8 cellular contexts compared by ENCODE assay signal in the genomic region with DNA sequence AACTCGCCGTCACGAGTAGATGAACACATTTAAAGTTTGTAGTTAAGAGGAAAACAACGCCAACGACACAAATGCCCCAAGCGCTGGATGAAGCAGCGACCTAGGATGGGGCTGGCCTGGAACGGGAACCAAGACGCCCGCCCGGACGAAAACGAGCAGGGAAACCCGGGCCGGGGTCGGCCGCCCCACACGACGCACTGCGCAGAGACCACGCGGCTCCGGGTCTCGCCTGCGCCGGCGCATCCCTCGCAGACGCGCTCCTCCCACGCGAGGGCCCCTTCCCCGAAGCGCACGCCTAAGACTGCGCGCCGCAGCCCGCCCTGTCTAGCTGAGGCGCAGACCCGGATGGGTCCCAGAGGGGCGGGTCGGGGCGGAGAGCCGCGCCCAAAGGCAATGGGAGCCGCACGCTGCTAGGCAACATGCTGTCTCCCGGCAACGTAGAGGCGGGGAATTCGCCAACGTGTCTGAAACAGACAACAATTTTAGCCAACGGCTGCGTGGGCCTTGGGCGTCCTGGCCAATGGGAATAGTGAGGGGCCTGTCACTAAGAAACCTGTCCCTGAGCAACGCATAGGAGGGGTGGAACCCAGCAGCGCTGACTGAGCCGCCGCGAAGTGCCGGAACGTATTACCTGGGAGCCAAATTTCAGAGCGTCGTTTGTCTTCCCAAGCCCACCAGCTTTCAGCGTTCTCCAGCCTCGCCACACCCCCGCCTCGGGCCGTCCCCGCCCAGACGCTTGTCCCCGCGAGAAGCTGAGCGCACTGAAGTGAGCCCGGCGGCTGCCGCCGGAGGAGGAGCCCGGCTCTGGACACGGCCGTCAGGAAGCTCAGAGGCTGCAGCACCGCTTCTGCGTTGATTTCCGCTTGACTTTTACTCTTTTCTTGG. TPM values are rescaled to one million over a fixed set of nuclear protein-coding genes. Genes with fewer than 3 reads are reported as not detected.
A peak's percentile ranks its signal among the peaks of the same experiment; 100 is the strongest.
DNase-seq lines count a peak whose midpoint lies in the region; ATAC-seq and TF ChIP-seq lines count a peak whose summit lies in the region.

No MANE protein-coding gene starts in this region.

- peak overlapping the region; percentile 86 for H3K4me2 ChIP-seq in SK-N-SH

- H2AFZ ChIP-seq in SK-N-SH (ENCODE audit: low read depth): peak overlapping the region; percentile 83

- no peak for TF ChIP-seq CTCF in CD4-positive, alpha-beta T cell (IDR thresholded peaks at IDR 0.05)
- TF ChIP-seq CTCF in SK-N-SH (IDR thresholded peaks at IDR 0.05) (no peak), glutamatergic neuron (IDR thresholded peaks at IDR 0.05; ENCODE audit: partially characterized antibody, unreplicated experiment) (no peak), omental fat pad (IDR thresholded peaks at IDR 0.05) (no peak), suprapubic skin (IDR thresholded peaks at IDR 0.05) (no peak)

- POLR2A ChIA-PET in CD4-positive, alpha-beta T cell (lab: Charles Lee): interaction anchor here (0.8 to 2.1 kb wide), 15 partner anchors 11 to 222 kb away, joined by 3 to 24 read pairs (median 4); partner anchors contain the start of genes CHFR, GOLGA3, ZNF10 and ZNF26
- POLR2A ChIA-PET in SK-N-SH (lab: Yijun Ruan, JAX): no interaction called here

- CTCF ChIA-PET in CD4-positive, alpha-beta T cell (lab: Charles Lee): no interaction called here
- CTCF ChIA-PET in SK-N-SH (lab: Yijun Ruan, JAX): interaction anchor here (0.6 kb wide), 1 partner anchor 16 kb away, joined by 3 read pairs; no protein-coding TSS in a partner anchor

- peaks cover 0 to 3% of the 10 kb centered on the region in 2 experiments; a peak in 1 of 4 replicates for H3K4me1 ChIP-seq in SK-N-SH (ENCODE audit: control insufficient read depth in 1 of 2, insufficient read depth in 2 of 2, low read depth in 1 of 2, low read length in 1 of 2)
- peaks cover 16% of the 10 kb centered on the region for H3K4me1 ChIP-seq in suprapubic skin

- H3K4me3 ChIP-seq in SK-N-SH (ENCODE audit: low read depth in 2 of 2, low read length in 1 of 2) (peak overlapping the region; percentile 59 to 68), suprapubic skin (peak overlapping the region; percentile 53)

- no peaks in the 10 kb centered on the region for H3K27me3 ChIP-seq in CD4-positive, alpha-beta T cell (ENCODE audit: control insufficient read depth, insufficient read depth, low read length)
- no peaks in the 10 kb centered on the region for H3K27me3 ChIP-seq in SK-N-SH (ENCODE audit: insufficient read depth)
- H3K27me3 ChIP-seq in suprapubic skin: no peaks in the 10 kb centered on the region

- H4K20me1 ChIP-seq in SK-N-SH (ENCODE audit: insufficient read depth): no peaks in the 10 kb centered on the region

- H3K27me3 Mint-ChIP-seq in CD4-positive, alpha-beta T cell: no peaks in the 10 kb centered on the region
- H3K27me3 Mint-ChIP-seq in activated naive CD8-positive, alpha-beta T cell treated with anti-CD3 and anti-CD28 coated beads for 36 hours: peaks cover 10% of the 10 kb centered on the region
- peaks cover 1% of the 10 kb centered on the region for H3K27me3 Mint-ChIP-seq in glutamatergic neuron (ENCODE audit: unreplicated experiment)

- no peaks in the 10 kb centered on the region for H3K79me2 ChIP-seq in SK-N-SH (ENCODE audit: insufficient read depth)

- H3K4me1 Mint-ChIP-seq in CD4-positive, alpha-beta T cell (ENCODE audit: low read depth): peaks cover 26% of the 10 kb centered on the region
- H3K4me1 Mint-ChIP-seq in activated naive CD8-positive, alpha-beta T cell treated with anti-CD3 and anti-CD28 coated beads for 36 hours: peaks cover 10% of the 10 kb centered on the region
- no peaks in the 10 kb centered on the region for H3K4me1 Mint-ChIP-seq in glutamatergic neuron (ENCODE audit: low read depth, unreplicated experiment)

- peaks cover 8% of the 10 kb centered on the region for H3K9me3 Mint-ChIP-seq in CD4-positive, alpha-beta T cell
- peaks cover 19% of the 10 kb centered on the region for H3K9me3 Mint-ChIP-seq in activated naive CD8-positive, alpha-beta T cell treated with anti-CD3 and anti-CD28 coated beads for 36 hours
- peaks cover 3% of the 10 kb centered on the region for H3K9me3 Mint-ChIP-seq in glutamatergic neuron (ENCODE audit: unreplicated experiment)

- peak; percentile 88 to 98 (median 94) for DNase-seq in CD4-positive, alpha-beta T cell
- peak; percentile 96 for DNase-seq in HPDE6-E6E7 (ENCODE audit: extremely low spot score)
- peak; percentile 96 for DNase-seq in SK-N-SH
- peak; percentile 97 for DNase-seq in activated naive CD8-positive, alpha-beta T cell treated with anti-CD3 and anti-CD28 coated beads for 36 hours
- DNase-seq in glutamatergic neuron: peak; percentile 97
- DNase-seq in omental fat pad (ENCODE audit: low spot score): peak; percentile 71
- DNase-seq in suprapubic skin (ENCODE audit: low spot score in 2 of 2): peak; percentile 97

- H3F3A ChIP-seq in SK-N-SH (replicated peaks; ENCODE audit: insufficient read depth): no peaks in the 10 kb centered on the region

- H3K4me3 Mint-ChIP-seq in CD4-positive, alpha-beta T cell: peak overlapping the region; percentile 96
- peak overlapping the region; percentile 87 for H3K4me3 Mint-ChIP-seq in activated naive CD8-positive, alpha-beta T cell treated with anti-CD3 and anti-CD28 coated beads for 36 hours
- H3K4me3 Mint-ChIP-seq in glutamatergic neuron (ENCODE audit: unreplicated experiment): peak overlapping the region; percentile 89

- intact Hi-C loops in CD4-positive, alpha-beta T cell (cut with DNase I, micrococcal nuclease): loop anchor here (1.0 to 5.0 kb wide), 6 partner anchors 21 to 196 kb away; partner anchors contain the start of genes CHFR (in 1 of the 2), PGAM5 (in 1 of the 2), ZNF140 (in 1 of the 2) and ZNF26 (in 1 of the 2)

- TF ChIP-seq POLR2A in suprapubic skin (IDR thresholded peaks at IDR 0.05): no peak

- WGBS in SK-N-SH (ENCODE audit: low lambda C conversion rate): 17% methylated on average over 52 of the region's 85 CpGs
- under 1% methylated on average over 28 of the region's 85 CpGs for WGBS in suprapubic skin

- TF ChIP-seq EP300 in SK-N-SH (IDR thresholded peaks at IDR 0.05; ENCODE audit: borderline replicate concordance in 1 of 2, low read depth in 1 of 2, low read length in 1 of 2) (no peak), suprapubic skin (IDR thresholded peaks at IDR 0.05) (no peak)

- no peak for TF ChIP-seq RAD21 in SK-N-SH (IDR thresholded peaks at IDR 0.05; ENCODE audit: low read length)

- peak overlapping the region; percentile 78 for H3K27ac ChIP-seq in CD4-positive, alpha-beta T cell (ENCODE audit: low read depth, low read length)
- H3K27ac ChIP-seq in SK-N-SH (ENCODE audit: low read depth in 2 of 2, low read length in 1 of 2): peak overlapping the region; percentile 39 to 53; a peak in 3 of 4 replicates
- peak overlapping the region; percentile 79 for H3K27ac ChIP-seq in suprapubic skin

- no peaks in the 10 kb centered on the region for H3K9me2 ChIP-seq in SK-N-SH

- peaks cover 33% of the 10 kb centered on the region for H3K36me3 Mint-ChIP-seq in CD4-positive, alpha-beta T cell (ENCODE audit: low read depth)
- peaks cover 22% of the 10 kb centered on the region for H3K36me3 Mint-ChIP-seq in activated naive CD8-positive, alpha-beta T cell treated with anti-CD3 and anti-CD28 coated beads for 36 hours
- peaks cover 12% of the 10 kb centered on the region for H3K36me3 Mint-ChIP-seq in glutamatergic neuron (ENCODE audit: unreplicated experiment)

- H3K9ac ChIP-seq in SK-N-SH: peak overlapping the region; percentile 74

- ATAC-seq in CD4-positive, alpha-beta T cell (ENCODE audit: poor library complexity): peak; percentile 89
- peak; percentile 96 for ATAC-seq in GM19455 (IDR thresholded peaks at IDR 0.05; ENCODE audit: unreplicated experiment)
- peak; percentile 95 for ATAC-seq in omental fat pad (ENCODE audit: low FRiP score)

- H3K9me3 ChIP-seq in CD4-positive, alpha-beta T cell (ENCODE audit: control insufficient read depth, low read length): peaks cover 2% of the 10 kb centered on the region
- H3K9me3 ChIP-seq in SK-N-SH (no peaks in the 10 kb centered on the region; the same call in 1 of the 2 replicates), suprapubic skin (peaks cover 9% of the 10 kb centered on the region)

- no peaks in the 10 kb centered on the region for H3K36me3 ChIP-seq in SK-N-SH (replicated peaks in 1 of 2; ENCODE audit: control insufficient read depth in 1 of 2, insufficient read depth in 2 of 2, low read length in 1 of 2)
- no peaks in the 10 kb centered on the region for H3K36me3 ChIP-seq in suprapubic skin

- H3K27ac Mint-ChIP-seq in CD4-positive, alpha-beta T cell: peak overlapping the region; percentile 94
- H3K27ac Mint-ChIP-seq in activated naive CD8-positive, alpha-beta T cell treated with anti-CD3 and anti-CD28 coated beads for 36 hours: peak overlapping the region; percentile 89
- peak overlapping the region; percentile 28 for H3K27ac Mint-ChIP-seq in glutamatergic neuron (ENCODE audit: unreplicated experiment)

TF ChIP-seq in SK-N-SH, 30 proteins besides CTCF, POLR2A, EP300 and RAD21 (continues in another document):
- TF ChIP-seq ELF1 (IDR thresholded peaks at IDR 0.05): no peak

RNA-seq across cellular contexts. Expression of gene CHFR, which starts 21.0 kb away (rescaled TPM):
- total RNA-seq in CD4-positive, alpha-beta T cell: 10 to 100 TPM; 75.1 to 85.6 TPM
- 31.6 and 39.3 TPM in 2 replicates for polyA plus RNA-seq in SK-N-SH (2012; rRNA removed)
- polyA plus RNA-seq in SK-N-SH (2012; cell fraction: cytosol; rRNA removed): 14.1 and 18.5 TPM in 2 replicates
- 158 and 235 TPM in 2 replicates for polyA plus RNA-seq in SK-N-SH (2012; cell fraction: nucleus; rRNA removed)
- 10 to 100 TPM; 47.9 to 48.6 TPM for total RNA-seq in activated naive CD8-positive, alpha-beta T cell treated with anti-CD3 and anti-CD28 coated beads for 36 hours
- total RNA-seq in glutamatergic neuron (ENCODE audit: unreplicated experiment) (90.7 TPM), omental fat pad (10 to 100 TPM; 17.7 to 59.9 (median 34.0) TPM), suprapubic skin (10 to 100 TPM; 31.4 to 57.9 (median 40.3) TPM)

RNA-seq across cellular contexts. Expression of gene ZNF605, which starts 47.7 kb away (rescaled TPM):
- 1 to 10 TPM; 5.3 to 5.8 TPM for total RNA-seq in CD4-positive, alpha-beta T cell
- polyA plus RNA-seq in SK-N-SH (2012; rRNA removed): 4.0 and 6.9 TPM in 2 replicates
- polyA plus RNA-seq in SK-N-SH (2012; cell fraction: cytosol; rRNA removed): 2.6 and 2.9 TPM in 2 replicates
- 10.6 and 23.4 TPM in 2 replicates for polyA plus RNA-seq in SK-N-SH (2012; cell fraction: nucleus; rRNA removed)
- total RNA-seq in activated naive CD8-positive, alpha-beta T cell treated with anti-CD3 and anti-CD28 coated beads for 36 hours: 1 to 10 TPM; 4.2 to 5.1 TPM
- total RNA-seq in glutamatergic neuron (ENCODE audit: unreplicated experiment): 21.7 TPM
- total RNA-seq in omental fat pad: 10 to 100 TPM in 1 of 4 donors, 1 to 10 TPM in 3; 4.7 to 17.0 (median 7.3) TPM
- 10 to 100 TPM in 1 of 4 donors, 1 to 10 TPM in 3; 4.9 to 18.3 (median 6.3) TPM for total RNA-seq in suprapubic skin

Comparison
In these comparisons a context has a peak if more than half of its experiments do, and no peak if none do; other contexts are left out.
1. Peak in every context shown above with its lines: DNase-seq, ATAC-seq, H3K4me3 ChIP-seq and H3K27ac ChIP-seq.
2. H3K27ac Mint-ChIP-seq: peak in every context shown above with its lines; median percentile 94 in CD4-positive, alpha-beta T cell; 89 in activated naive CD8-positive, alpha-beta T cell treated with anti-CD3 and anti-CD28 coated beads for 36 hours; 28 in glutamatergic neuron.